In the genomic region with DNA sequence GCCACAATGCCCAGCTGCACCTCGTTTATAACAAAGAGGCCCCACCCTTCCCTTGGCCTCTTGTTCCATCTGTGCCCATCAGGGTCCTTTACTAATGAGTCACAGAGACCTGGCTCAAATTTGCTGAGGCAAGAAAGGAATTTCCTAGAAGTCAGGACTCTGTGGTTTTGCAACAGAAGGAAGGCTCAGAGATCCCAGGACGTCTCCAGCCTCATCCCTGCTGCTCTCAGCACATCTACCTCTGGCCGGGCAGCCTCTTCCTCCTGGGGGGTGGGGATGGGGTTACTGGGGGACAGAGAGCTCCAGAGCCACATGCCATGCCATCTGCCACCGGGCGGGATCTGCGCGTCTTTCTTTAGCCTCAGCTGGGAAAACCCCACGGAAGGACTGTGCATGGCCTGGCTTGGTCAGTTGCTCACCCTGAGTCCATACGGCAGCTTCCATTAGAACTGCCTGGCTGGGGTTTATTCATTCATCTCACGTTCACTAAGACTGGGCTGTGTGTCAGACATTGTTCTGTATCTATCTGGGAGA, we compare ENCODE assay signal across 11 cellular contexts.
A peak's percentile ranks its signal among the peaks of the same experiment; 100 is the strongest.
DNase-seq lines count a peak whose midpoint lies in the region; ATAC-seq and TF ChIP-seq lines count a peak whose summit lies in the region.
"Had no signal": no experiment of that assay in that cellular context is flagged by ENCODE, and none has a peak within 500 bp of the region (broad histone marks: within the 10 kb centered on the region; RNA-seq: fewer than 3 reads in every experiment).

No MANE protein-coding gene starts in this region.

- TF ChIP-seq CTCF in AG09319 (IDR thresholded peaks at IDR 0.05; ENCODE audit: low read depth, low read length) = no peak

- H3K27ac ChIP-seq in caudate nucleus (ENCODE audit: low read depth, low read length) = no peak overlapping the region
- H3K27ac ChIP-seq: adrenal gland had no signal

- ATAC-seq in GM18907 (IDR thresholded peaks at IDR 0.05; ENCODE audit: unreplicated experiment) (no peak), GM19452 (IDR thresholded peaks at IDR 0.05; ENCODE audit: unreplicated experiment) (no peak)
- ATAC-seq: CD8-positive, alpha-beta T cell had no signal

- DNase-seq in AG09319 (ENCODE audit: extremely low read depth, low read depth) (peak; percentile 86), MV-4-11 (lab: John Stamatoyannopoulos, UW) (peak; percentile 18), caudate nucleus (lab: John Stamatoyannopoulos, UW) (peak in 52 of 61 donors; percentile 3 to 77 (median 37)), midbrain (lab: John Stamatoyannopoulos, UW) (peak; percentile 73), T-helper 9 cell (no peak)
- no peak for DNase-seq in effector CD4-positive, alpha-beta T cell
- DNase-seq: adrenal gland; CD8-positive, alpha-beta T cell; NCI-H510A had no signal

Comparison
In these comparisons a context has a peak if more than half of its experiments do, and no peak if none do; other contexts are left out.
1. DNase-seq: peak in AG09319 (single experiment), MV-4-11 (single experiment), caudate nucleus (52 of 61) and midbrain (single experiment); none in T-helper 9 cell (single experiment) and effector CD4-positive, alpha-beta T cell (single experiment).